ENCODE assay signal across 1 cellular context in genomic region chr7:56105508-56105907, GRCh38.
TF ChIP-seq lines count a peak whose summit lies in the region.

No MANE protein-coding gene starts in this region.

TF ChIP-seq in HepG2, 621 proteins besides CTCF, POLR2A, EP300 and RAD21 (continued from another document):
- TF ChIP-seq, protein P1, sequence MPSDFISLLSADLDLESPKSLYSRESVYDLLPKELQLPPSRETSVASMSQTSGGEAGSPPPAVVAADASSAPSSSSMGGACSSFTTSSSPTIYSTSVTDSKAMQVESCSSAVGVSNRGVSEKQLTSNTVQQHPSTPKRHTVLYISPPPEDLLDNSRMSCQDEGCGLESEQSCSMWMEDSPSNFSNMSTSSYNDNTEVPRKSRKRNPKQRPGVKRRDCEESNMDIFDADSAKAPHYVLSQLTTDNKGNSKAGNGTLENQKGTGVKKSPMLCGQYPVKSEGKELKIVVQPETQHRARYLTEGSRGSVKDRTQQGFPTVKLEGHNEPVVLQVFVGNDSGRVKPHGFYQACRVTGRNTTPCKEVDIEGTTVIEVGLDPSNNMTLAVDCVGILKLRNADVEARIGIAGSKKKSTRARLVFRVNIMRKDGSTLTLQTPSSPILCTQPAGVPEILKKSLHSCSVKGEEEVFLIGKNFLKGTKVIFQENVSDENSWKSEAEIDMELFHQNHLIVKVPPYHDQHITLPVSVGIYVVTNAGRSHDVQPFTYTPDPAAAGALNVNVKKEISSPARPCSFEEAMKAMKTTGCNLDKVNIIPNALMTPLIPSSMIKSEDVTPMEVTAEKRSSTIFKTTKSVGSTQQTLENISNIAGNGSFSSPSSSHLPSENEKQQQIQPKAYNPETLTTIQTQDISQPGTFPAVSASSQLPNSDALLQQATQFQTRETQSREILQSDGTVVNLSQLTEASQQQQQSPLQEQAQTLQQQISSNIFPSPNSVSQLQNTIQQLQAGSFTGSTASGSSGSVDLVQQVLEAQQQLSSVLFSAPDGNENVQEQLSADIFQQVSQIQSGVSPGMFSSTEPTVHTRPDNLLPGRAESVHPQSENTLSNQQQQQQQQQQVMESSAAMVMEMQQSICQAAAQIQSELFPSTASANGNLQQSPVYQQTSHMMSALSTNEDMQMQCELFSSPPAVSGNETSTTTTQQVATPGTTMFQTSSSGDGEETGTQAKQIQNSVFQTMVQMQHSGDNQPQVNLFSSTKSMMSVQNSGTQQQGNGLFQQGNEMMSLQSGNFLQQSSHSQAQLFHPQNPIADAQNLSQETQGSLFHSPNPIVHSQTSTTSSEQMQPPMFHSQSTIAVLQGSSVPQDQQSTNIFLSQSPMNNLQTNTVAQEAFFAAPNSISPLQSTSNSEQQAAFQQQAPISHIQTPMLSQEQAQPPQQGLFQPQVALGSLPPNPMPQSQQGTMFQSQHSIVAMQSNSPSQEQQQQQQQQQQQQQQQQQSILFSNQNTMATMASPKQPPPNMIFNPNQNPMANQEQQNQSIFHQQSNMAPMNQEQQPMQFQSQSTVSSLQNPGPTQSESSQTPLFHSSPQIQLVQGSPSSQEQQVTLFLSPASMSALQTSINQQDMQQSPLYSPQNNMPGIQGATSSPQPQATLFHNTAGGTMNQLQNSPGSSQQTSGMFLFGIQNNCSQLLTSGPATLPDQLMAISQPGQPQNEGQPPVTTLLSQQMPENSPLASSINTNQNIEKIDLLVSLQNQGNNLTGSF (CRISPR knock-in tag; IDR thresholded peaks at IDR 0.05) = no peak
- TF ChIP-seq NFYC (CRISPR knock-in tag; IDR thresholded peaks at IDR 0.05) (no peak), TRAFD1 (CRISPR knock-in tag; IDR thresholded peaks at IDR 0.05; ENCODE audit: borderline replicate concordance) (no peak), TEAD2 (CRISPR knock-in tag; IDR thresholded peaks at IDR 0.05) (no peak), TBL1XR1 (IDR thresholded peaks at IDR 0.05; ENCODE audit: borderline replicate concordance, low read length, partially characterized antibody) (no peak), ZNF556 (CRISPR knock-in tag; IDR thresholded peaks at IDR 0.05; ENCODE audit: borderline replicate concordance) (no peak), ARID4A (CRISPR knock-in tag; IDR thresholded peaks at IDR 0.05; ENCODE audit: borderline replicate concordance) (no peak), LCORL (IDR thresholded peaks at IDR 0.05) (no peak), LCORL (CRISPR knock-in tag; IDR thresholded peaks at IDR 0.05) (no peak), TARDBP (CRISPR knock-in tag; IDR thresholded peaks at IDR 0.05) (no peak), ZNF335 (CRISPR knock-in tag; IDR thresholded peaks at IDR 0.05) (no peak), SP2 (CRISPR knock-in tag; IDR thresholded peaks at IDR 0.05) (no peak), HNRNPH1 (optimal IDR thresholded peaks at IDR 0.05; ENCODE audit: low read depth, low read length) (no peak), HNF1B (CRISPR knock-in tag; IDR thresholded peaks at IDR 0.05) (no peak), ZNF460 (CRISPR knock-in tag; IDR thresholded peaks at IDR 0.05; ENCODE audit: borderline replicate concordance) (no peak)
- TF ChIP-seq, protein P2, sequence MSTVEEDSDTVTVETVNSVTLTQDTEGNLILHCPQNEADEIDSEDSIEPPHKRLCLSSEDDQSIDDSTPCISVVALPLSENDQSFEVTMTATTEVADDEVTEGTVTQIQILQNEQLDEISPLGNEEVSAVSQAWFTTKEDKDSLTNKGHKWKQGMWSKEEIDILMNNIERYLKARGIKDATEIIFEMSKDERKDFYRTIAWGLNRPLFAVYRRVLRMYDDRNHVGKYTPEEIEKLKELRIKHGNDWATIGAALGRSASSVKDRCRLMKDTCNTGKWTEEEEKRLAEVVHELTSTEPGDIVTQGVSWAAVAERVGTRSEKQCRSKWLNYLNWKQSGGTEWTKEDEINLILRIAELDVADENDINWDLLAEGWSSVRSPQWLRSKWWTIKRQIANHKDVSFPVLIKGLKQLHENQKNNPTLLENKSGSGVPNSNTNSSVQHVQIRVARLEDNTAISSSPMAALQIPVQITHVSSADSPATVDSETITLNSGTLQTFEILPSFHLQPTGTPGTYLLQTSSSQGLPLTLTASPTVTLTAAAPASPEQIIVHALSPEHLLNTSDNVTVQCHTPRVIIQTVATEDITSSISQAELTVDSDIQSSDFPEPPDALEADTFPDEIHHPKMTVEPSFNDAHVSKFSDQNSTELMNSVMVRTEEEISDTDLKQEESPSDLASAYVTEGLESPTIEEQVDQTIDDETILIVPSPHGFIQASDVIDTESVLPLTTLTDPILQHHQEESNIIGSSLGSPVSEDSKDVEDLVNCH (CRISPR knock-in tag; IDR thresholded peaks at IDR 0.05) = no peak
- TF ChIP-seq, protein P3, sequence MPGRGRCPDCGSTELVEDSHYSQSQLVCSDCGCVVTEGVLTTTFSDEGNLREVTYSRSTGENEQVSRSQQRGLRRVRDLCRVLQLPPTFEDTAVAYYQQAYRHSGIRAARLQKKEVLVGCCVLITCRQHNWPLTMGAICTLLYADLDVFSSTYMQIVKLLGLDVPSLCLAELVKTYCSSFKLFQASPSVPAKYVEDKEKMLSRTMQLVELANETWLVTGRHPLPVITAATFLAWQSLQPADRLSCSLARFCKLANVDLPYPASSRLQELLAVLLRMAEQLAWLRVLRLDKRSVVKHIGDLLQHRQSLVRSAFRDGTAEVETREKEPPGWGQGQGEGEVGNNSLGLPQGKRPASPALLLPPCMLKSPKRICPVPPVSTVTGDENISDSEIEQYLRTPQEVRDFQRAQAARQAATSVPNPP (CRISPR knock-in tag; IDR thresholded peaks at IDR 0.05) = no peak
